Comparison of ENCODE assay signal across 8 cellular contexts in the genomic region with DNA sequence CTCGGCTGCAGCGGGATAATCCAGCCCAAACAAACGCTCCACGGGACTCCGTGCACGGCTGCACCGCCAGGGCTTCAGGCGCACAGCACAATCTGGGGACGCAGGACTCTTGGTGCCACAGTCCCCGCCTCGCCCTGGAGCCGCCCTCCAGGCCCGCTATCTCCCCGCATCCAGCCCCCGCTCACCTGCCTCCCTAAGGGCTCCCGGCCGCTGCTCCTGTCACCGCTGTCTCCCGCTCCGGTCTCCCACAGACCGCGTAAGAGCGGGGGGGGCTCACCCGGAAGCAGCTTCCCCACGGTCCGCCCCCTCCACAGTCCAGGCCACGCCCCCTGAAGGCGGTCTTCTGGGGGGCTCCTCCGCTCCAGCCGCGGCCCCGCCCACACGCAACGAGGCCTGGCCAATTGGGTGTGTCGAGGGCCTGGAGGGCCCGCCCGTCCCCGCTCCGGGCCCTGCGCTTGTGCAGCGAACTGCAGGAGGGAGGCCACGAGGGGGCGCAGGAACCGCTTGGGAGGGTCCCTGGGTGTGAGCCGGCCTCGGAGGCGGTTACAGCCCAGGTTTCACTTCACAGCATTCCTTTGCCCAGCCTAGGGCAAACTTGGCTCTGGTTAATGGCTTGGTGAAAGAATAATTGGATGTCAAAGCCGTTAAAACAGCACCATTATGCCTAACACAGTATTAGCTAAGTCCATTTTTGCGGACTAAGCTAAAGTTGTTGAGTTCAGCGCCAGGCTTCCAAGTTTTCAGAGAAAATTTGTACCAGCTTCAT. TPM values are rescaled to one million over a fixed set of nuclear protein-coding genes. Genes with fewer than 3 reads are reported as not detected.
DNase-seq lines count a peak whose midpoint lies in the region; ATAC-seq and TF ChIP-seq lines count a peak whose summit lies in the region.

A gene (minus strand): TSS at position 258 of the 766 bp plus-strand sequence. CDS start 7,725 bp downstream, outside the sequence.

- WGBS in trophoblast cell (ENCODE audit: extremely low coverage, insufficient coverage, insufficient read length), result no CpG with 5 or more reads among the region's 50 CpGs
- 4% methylated on average over 25 of the region's 50 CpGs; no CpG with 5 or more reads in 1 of the 2 donors for WGBS in transverse colon (ENCODE audit: low coverage in 1 of 2), 2 donors

- H3K4me1 ChIP-seq in trophoblast cell (ENCODE audit: control insufficient read depth in 1 of 2, insufficient read depth in 2 of 2, low read length in 2 of 2) (peaks cover 15 to 26% of the 10 kb centered on the region in 2 experiments), transverse colon (peaks cover 4 to 46% (median 36%) of the 10 kb centered on the region in 4 donors)

- intact Hi-C loops in Right ventricle myocardium superior (cut with DNase I) (no loop called here), transverse colon (cut with DNase I; ENCODE audit: low total_unique reads) (loop anchor here (10.0 kb wide), 1 partner anchor 56 kb away; a partner anchor contains a TSS)

- peak; percentile 96 for TF ChIP-seq CTCF in GM12874 (IDR thresholded peaks at IDR 0.05; ENCODE audit: insufficient read depth, low read depth, low read length)
- TF ChIP-seq CTCF in transverse colon (IDR thresholded peaks at IDR 0.05), result peak; percentile 86 to 98 (median 94)

- peak within 1 kb of the TSS; percentile 55 for H3K14ac ChIP-seq in trophoblast cell (ENCODE audit: low read length)

- H3K9ac ChIP-seq in trophoblast cell (ENCODE audit: low read length), result peak within 1 kb of the TSS; percentile 28

- no peak within 1 kb of the TSS for H3K23ac ChIP-seq in trophoblast cell (ENCODE audit: low read length)

- H3K9me3 ChIP-seq in trophoblast cell (ENCODE audit: insufficient read depth, low read depth, low read length) (no peaks in the 10 kb centered on the region), transverse colon (no peaks in the 10 kb centered on the region)

- ATAC-seq in HG02763 (IDR thresholded peaks at IDR 0.05; ENCODE audit: unreplicated experiment), result peak; percentile 99
- ATAC-seq in Right ventricle myocardium superior (ENCODE audit: poor library complexity), result peak; percentile 97

- peak within 1 kb of the TSS; percentile 87 for H3K18ac ChIP-seq in trophoblast cell (ENCODE audit: low read length)

- no peak for TF ChIP-seq EP300 in transverse colon (IDR thresholded peaks at IDR 0.05; ENCODE audit: low read depth)

- peak within 1 kb of the TSS; percentile 64 for H4K8ac ChIP-seq in trophoblast cell (ENCODE audit: low read depth, low read length)

- H3K4me2 ChIP-seq in trophoblast cell (ENCODE audit: low read length), result peak within 1 kb of the TSS; percentile 91

- peak within 1 kb of the TSS; percentile 61 for H2BK5ac ChIP-seq in trophoblast cell (ENCODE audit: low read depth, low read length, poor library complexity)

- peak within 1 kb of the TSS; percentile 30 for H3K4ac ChIP-seq in trophoblast cell (ENCODE audit: low read depth, low read length)

- peak within 1 kb of the TSS; percentile 51 for H3K27ac ChIP-seq in trophoblast cell (ENCODE audit: low read depth, low read length)
- peak within 1 kb of the TSS; percentile 73 to 87 (median 80) for H3K27ac ChIP-seq in transverse colon

- H4K91ac ChIP-seq in trophoblast cell (ENCODE audit: low read depth, low read length), result peak within 1 kb of the TSS; percentile 30

- no peak within 1 kb of the TSS for H2AK5ac ChIP-seq in trophoblast cell (ENCODE audit: low read length)

- H3K27me3 ChIP-seq in trophoblast cell (ENCODE audit: insufficient read depth, low read length), result no peaks in the 10 kb centered on the region
- H3K27me3 ChIP-seq in transverse colon, result no peaks in the 10 kb centered on the region

- peak within 1 kb of the TSS; percentile 54 for H2BK12ac ChIP-seq in trophoblast cell (ENCODE audit: low read length)

- H3K36me3 ChIP-seq in trophoblast cell (ENCODE audit: control insufficient read depth in 1 of 2, insufficient read depth in 2 of 2, low read length in 2 of 2), result no peaks in the 10 kb centered on the region
- H3K36me3 ChIP-seq in transverse colon, result no peaks in the 10 kb centered on the region

- peaks cover 3% of the 10 kb centered on the region for H3K79me2 ChIP-seq in trophoblast cell (ENCODE audit: control insufficient read depth, insufficient read depth, low read length, poor library complexity)

- H3K4me3 ChIP-seq in trophoblast cell (ENCODE audit: low read depth, low read length), result peak within 1 kb of the TSS; percentile 83
- H3K4me3 ChIP-seq in transverse colon, result peak within 1 kb of the TSS; percentile 58 to 89 (median 79)

- peak; percentile 64 for TF ChIP-seq POLR2A in transverse colon (IDR thresholded peaks at IDR 0.05)

- H3K79me1 ChIP-seq in trophoblast cell (ENCODE audit: low read length), result peaks cover 7% of the 10 kb centered on the region

- H2BK120ac ChIP-seq in trophoblast cell (ENCODE audit: insufficient read depth, low read length, poor library complexity), result peak within 1 kb of the TSS; percentile 15

- in situ Hi-C loops in transverse colon (cut with MboI; ENCODE audit: low pct_ligation_motif_present in 1 of 4, low pct_unique_long_range_greater_than_20kb in 1 of 4, low sequenced_read_pairs in 3 of 4), result loop anchor here in 3 of 4 donors (10.0 kb wide), 3 partner anchors 86 to 126 kb away; a partner anchor contains a TSS

- H2AFZ ChIP-seq in trophoblast cell (ENCODE audit: insufficient read depth, low read length, poor library complexity), result peak within 1 kb of the TSS; percentile 48

- DNase-seq in NCI-H1417 (lab: John Stamatoyannopoulos, UW) (peak; percentile 97 to 99 (median 99)), SW 1271 (lab: John Stamatoyannopoulos, UW) (peak; percentile 96 to 98), Right ventricle myocardium superior (peak; percentile 99), trophoblast cell (peak; percentile 99), transverse colon (peak; percentile 100)
- peak; percentile 99 for DNase-seq in activated naive CD8-positive, alpha-beta T cell treated with anti-CD3 and anti-CD28 coated beads, Interleukin-2, amount 50 U/mL, for 16 hours (ENCODE audit: low read depth, low spot score)

- no peak within 1 kb of the TSS for H4K12ac ChIP-seq in trophoblast cell (ENCODE audit: low read depth, low read length)

RNA-seq across cellular contexts. Expression of the gene that starts here (rescaled TPM):
- 129 TPM for total RNA-seq in Right ventricle myocardium superior
- polyA plus RNA-seq in trophoblast cell (2013), result 34.6 and 36.2 TPM in 2 replicates
- total RNA-seq in transverse colon, result 100 to 1,000 TPM in 1 of 4 donors, 10 to 100 TPM in 3; 18.5 to 107 (median 63.0) TPM

Comparison
In these comparisons a context has a peak if more than half of its experiments do, and no peak if none do; other contexts are left out.
1. Peak in every context shown above with its lines: DNase-seq, ATAC-seq, H3K4me3 ChIP-seq and H3K27ac ChIP-seq.